1 cellular context compared by ENCODE assay signal in the genomic region with DNA sequence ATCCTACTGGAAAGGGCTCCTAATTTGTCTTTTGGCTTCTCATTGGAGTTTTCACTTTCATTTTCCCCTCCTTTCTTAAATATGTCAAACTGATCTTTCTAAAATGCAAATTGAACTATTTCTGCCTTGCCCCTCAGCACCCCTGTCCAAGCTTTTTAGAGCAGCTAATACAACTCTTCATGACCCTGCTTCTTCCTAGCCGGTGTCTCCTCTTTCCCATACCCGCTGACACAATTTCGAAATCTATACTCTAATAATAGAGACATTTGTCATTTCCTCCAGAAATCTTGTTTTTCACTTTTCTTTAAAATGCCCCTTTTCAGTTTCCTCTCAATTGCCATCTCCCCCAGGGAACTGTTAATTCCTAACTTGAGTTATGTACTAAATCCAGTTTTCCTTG.
TF ChIP-seq lines count a peak whose summit lies in the region.

No MANE protein-coding gene starts in this region.

TF ChIP-seq in GM12878, 131 proteins besides CTCF, POLR2A, EP300 and RAD21 (continued from another document):
- TF ChIP-seq, protein P1, sequence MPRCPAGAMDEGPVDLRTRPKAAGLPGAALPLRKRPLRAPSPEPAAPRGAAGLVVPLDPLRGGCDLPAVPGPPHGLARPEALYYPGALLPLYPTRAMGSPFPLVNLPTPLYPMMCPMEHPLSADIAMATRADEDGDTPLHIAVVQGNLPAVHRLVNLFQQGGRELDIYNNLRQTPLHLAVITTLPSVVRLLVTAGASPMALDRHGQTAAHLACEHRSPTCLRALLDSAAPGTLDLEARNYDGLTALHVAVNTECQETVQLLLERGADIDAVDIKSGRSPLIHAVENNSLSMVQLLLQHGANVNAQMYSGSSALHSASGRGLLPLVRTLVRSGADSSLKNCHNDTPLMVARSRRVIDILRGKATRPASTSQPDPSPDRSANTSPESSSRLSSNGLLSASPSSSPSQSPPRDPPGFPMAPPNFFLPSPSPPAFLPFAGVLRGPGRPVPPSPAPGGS (IDR thresholded peaks at IDR 0.05; ENCODE audit: borderline replicate concordance, insufficient read depth, low read depth, low read length, poor library complexity, severe bottlenecking): no peak
- no peak for TF ChIP-seq CHD2 (IDR thresholded peaks at IDR 0.05; ENCODE audit: borderline replicate concordance, low read depth, low read length)
- no peak for TF ChIP-seq ASH2L (IDR thresholded peaks at IDR 0.05; ENCODE audit: borderline replicate concordance, low read depth)
- no peak for TF ChIP-seq BACH1 (IDR thresholded peaks at IDR 0.05; ENCODE audit: borderline replicate concordance)
- no peak for TF ChIP-seq ESRRA (IDR thresholded peaks at IDR 0.05; ENCODE audit: low read length)
- no peak for TF ChIP-seq MEF2A (IDR thresholded peaks at IDR 0.05; ENCODE audit: insufficient read depth, low read depth, low read length)
- no peak for TF ChIP-seq SUZ12 (IDR thresholded peaks at IDR 0.05; ENCODE audit: unreplicated experiment)
- TF ChIP-seq MYB (IDR thresholded peaks at IDR 0.05; ENCODE audit: borderline replicate concordance, low read depth, low read length): no peak
- TF ChIP-seq SREBF1 (IDR thresholded peaks at IDR 0.05; ENCODE audit: low read length): no peak
- no peak for TF ChIP-seq SMAD1 (IDR thresholded peaks at IDR 0.05; ENCODE audit: low read depth, partially characterized antibody)
- no peak for TF ChIP-seq MTA3 (IDR thresholded peaks at IDR 0.05; ENCODE audit: borderline replicate concordance, low read length)
